10 cellular contexts compared by ENCODE assay signal in the genomic region with DNA sequence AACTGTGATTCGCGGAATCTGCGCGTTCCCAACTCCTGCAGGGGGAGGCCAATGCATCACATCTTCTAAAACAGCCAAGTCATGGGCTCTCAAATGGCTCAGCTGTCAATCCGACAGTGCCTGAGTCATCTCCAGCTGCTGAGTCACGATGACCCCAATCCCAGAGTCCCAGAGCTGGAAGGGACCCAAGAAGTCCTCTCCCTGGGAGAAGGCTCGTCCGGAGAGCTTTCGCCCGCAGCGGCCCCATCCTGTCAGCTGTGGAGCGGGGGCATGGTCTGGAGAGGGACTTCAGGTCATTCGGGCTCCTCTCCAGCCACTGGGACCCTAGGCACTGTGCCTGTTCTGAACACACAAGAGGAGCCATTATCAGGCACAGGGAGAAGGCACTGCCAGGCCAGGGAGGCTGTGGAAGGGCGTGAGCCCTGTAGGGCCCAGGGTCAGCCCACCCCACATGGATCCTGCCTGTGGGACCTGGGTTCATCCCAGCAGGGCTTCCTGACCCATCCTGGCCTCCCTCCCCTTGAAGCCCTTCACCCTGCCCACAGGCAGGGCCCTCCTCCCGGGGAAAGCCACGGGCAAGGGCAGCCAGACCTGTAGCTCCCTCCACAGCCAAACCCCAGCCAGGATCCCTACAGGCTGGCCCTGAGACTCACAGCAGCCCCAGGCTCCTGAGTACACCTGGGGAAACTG. TPM values are rescaled to one million over a fixed set of nuclear protein-coding genes. Genes with fewer than 3 reads are reported as not detected.
DNase-seq lines count a peak whose midpoint lies in the region; ATAC-seq, FAIRE-seq and TF ChIP-seq lines count a peak whose summit lies in the region.
"Had no signal": no experiment of that assay in that cellular context is flagged by ENCODE, and none has a peak within 500 bp of the region (broad histone marks: within the 10 kb centered on the region; RNA-seq: fewer than 3 reads in every experiment).

No MANE protein-coding gene starts in this region.

- no peaks in the 10 kb centered on the region for H3K79me1 ChIP-seq in mesenchymal stem cell (replicated peaks; ENCODE audit: low read length, poor library complexity, severe bottlenecking)

- H3K18ac ChIP-seq in mesenchymal stem cell (ENCODE audit: low read depth in 1 of 2, low read length in 2 of 2), result peak overlapping the region; percentile 74 to 84

- no peak overlapping the region for H2AFZ ChIP-seq in mesenchymal stem cell (ENCODE audit: low read depth, low read length)

- CTCF ChIA-PET in AG04449 (lab: Yijun Ruan, JAX), result interaction anchor here (3.6 kb wide), 1 partner anchor 12 kb away, joined by 18 read pairs; no protein-coding TSS in a partner anchor

- H3K4ac ChIP-seq in mesenchymal stem cell (ENCODE audit: low read depth in 1 of 2, low read length in 2 of 2), result peak overlapping the region; percentile 83 to 96

- peak overlapping the region; percentile 70 for H4K8ac ChIP-seq in mesenchymal stem cell (ENCODE audit: low read length)

- H3K4me1 ChIP-seq in mesenchymal stem cell (ENCODE audit: control insufficient read depth, insufficient read depth, low read depth, low read length), result peaks cover 14% of the 10 kb centered on the region

- 55% methylated on average over 16 of the region's 16 CpGs for WGBS in mesenchymal stem cell

- H2BK120ac ChIP-seq in mesenchymal stem cell (ENCODE audit: low read depth, low read length), result peak overlapping the region; percentile 90

- peak overlapping the region; percentile 37 to 87 for H2BK12ac ChIP-seq in mesenchymal stem cell (ENCODE audit: low read length in 2 of 2)

- no peak overlapping the region for H3K23ac ChIP-seq in mesenchymal stem cell (ENCODE audit: low read length in 2 of 2)

- FAIRE-seq in endometrium (lab: Jason Lieb, UNC), result peak; percentile 26

- H3K9me3 ChIP-seq in mesenchymal stem cell (ENCODE audit: control insufficient read depth, low read length), result no peaks in the 10 kb centered on the region

- H2BK15ac ChIP-seq in mesenchymal stem cell (ENCODE audit: low read depth, poor library complexity, severe bottlenecking), result peak overlapping the region; percentile 97

- no peak overlapping the region for H3K4me2 ChIP-seq in mesenchymal stem cell (ENCODE audit: low read length, poor library complexity, severe bottlenecking)

- H3K4me3 ChIP-seq in AG04449 (ENCODE audit: low read depth, low read length), result no peak overlapping the region
- no peak overlapping the region for H3K4me3 ChIP-seq in NB4 (ENCODE audit: low read depth, low read length)
- H3K4me3 ChIP-seq in mesenchymal stem cell (ENCODE audit: insufficient read depth in 1 of 2, low read depth in 1 of 2, low read length in 2 of 2), result peak overlapping the region in 1 of 2 experiments; percentile 20

- H3K36me3 ChIP-seq in mesenchymal stem cell (ENCODE audit: control insufficient read depth in 1 of 2, insufficient read depth in 2 of 2, low read depth in 1 of 2, low read length in 2 of 2), result no peaks in the 10 kb centered on the region

- no peak for TF ChIP-seq CTCF in AG04449 (IDR thresholded peaks at IDR 0.05; ENCODE audit: insufficient read depth, low read length, missing control alignments)
- TF ChIP-seq CTCF in NB4 (IDR thresholded peaks at IDR 0.05; ENCODE audit: low read depth, low read length), result no peak

- ATAC-seq in GM19452 (IDR thresholded peaks at IDR 0.05; ENCODE audit: unreplicated experiment), result no peak

- no peak for TF ChIP-seq POLR2A in NB4 (IDR thresholded peaks at IDR 0.05; ENCODE audit: extremely low read depth, insufficient read length)

- no peak overlapping the region for H3K27ac ChIP-seq in mesenchymal stem cell (ENCODE audit: low read length, poor library complexity, severe bottlenecking)

- peaks cover 0 to 12% of the 10 kb centered on the region in 2 experiments for H3K27me3 ChIP-seq in mesenchymal stem cell (ENCODE audit: control insufficient read depth in 1 of 2, insufficient read depth in 1 of 2, low read length in 2 of 2)

- no peak overlapping the region for H2AK5ac ChIP-seq in mesenchymal stem cell (ENCODE audit: low read length, severe bottlenecking)

- H3K14ac ChIP-seq in mesenchymal stem cell (ENCODE audit: low read length in 2 of 2), result no peak overlapping the region

- POLR2A ChIA-PET in AG04449 (lab: Yijun Ruan, JAX), result interaction anchor here (2.6 to 3.4 kb wide), 2 partner anchors 14 to 18 kb away, joined by 12 to 13 read pairs; no protein-coding TSS in a partner anchor

- peak overlapping the region; percentile 58 for H3K9ac ChIP-seq in mesenchymal stem cell (ENCODE audit: low read length)

- DNase-seq in AG04449 (ENCODE audit: low read depth, low spot score) (peak; percentile 67), NB4 (ENCODE audit: low read depth) (peak; percentile 28), mesenchymal stem cell (peak; percentile 90), germinal center (ENCODE audit: low spot score) (no peak), GF-D8 (lab: John Stamatoyannopoulos, UW) (no peak)
- DNase-seq in stimulated activated CD4-positive, alpha-beta T cell treated with anti-CD3 and anti-CD28 coated beads, Interleukin-4, amount 100 ng/mL, for 4 hours, result no peak
- DNase-seq: DMS79 treated with DMSO at 0.1 percent for 48 hours; stimulated activated CD4-positive, alpha-beta T cell treated with anti-CD3 and anti-CD28 coated beads, Interleukin-2, amount 100 ng/mL, for 24 hours had no signal

- H4K91ac ChIP-seq in mesenchymal stem cell (ENCODE audit: low read length), result peak overlapping the region; percentile 87

- no peak overlapping the region for H2BK5ac ChIP-seq in mesenchymal stem cell (ENCODE audit: low read depth, low read length, poor library complexity, severe bottlenecking)

RNA-seq across cellular contexts. Expression of a gene that starts 47.6 kb away (rescaled TPM):
- 65.7 TPM for polyA plus RNA-seq in mesenchymal stem cell (2013, experiment 1 of 2)
- 65.6 TPM for polyA plus RNA-seq in mesenchymal stem cell (2013, experiment 2 of 2)

Comparison
In these comparisons a context has a peak if more than half of its experiments do, and no peak if none do; other contexts are left out.
1. DNase-seq: peak in AG04449 (single experiment), NB4 (single experiment) and mesenchymal stem cell (single experiment); none in germinal center (single experiment), stimulated activated CD4-positive, alpha-beta T cell treated with anti-CD3 and anti-CD28 coated beads, Interleukin-4, amount 100 ng/mL, for 4 hours (0 of 2) and GF-D8 (single experiment).